ENCODE assay signal across 8 cellular contexts in the genomic region with DNA sequence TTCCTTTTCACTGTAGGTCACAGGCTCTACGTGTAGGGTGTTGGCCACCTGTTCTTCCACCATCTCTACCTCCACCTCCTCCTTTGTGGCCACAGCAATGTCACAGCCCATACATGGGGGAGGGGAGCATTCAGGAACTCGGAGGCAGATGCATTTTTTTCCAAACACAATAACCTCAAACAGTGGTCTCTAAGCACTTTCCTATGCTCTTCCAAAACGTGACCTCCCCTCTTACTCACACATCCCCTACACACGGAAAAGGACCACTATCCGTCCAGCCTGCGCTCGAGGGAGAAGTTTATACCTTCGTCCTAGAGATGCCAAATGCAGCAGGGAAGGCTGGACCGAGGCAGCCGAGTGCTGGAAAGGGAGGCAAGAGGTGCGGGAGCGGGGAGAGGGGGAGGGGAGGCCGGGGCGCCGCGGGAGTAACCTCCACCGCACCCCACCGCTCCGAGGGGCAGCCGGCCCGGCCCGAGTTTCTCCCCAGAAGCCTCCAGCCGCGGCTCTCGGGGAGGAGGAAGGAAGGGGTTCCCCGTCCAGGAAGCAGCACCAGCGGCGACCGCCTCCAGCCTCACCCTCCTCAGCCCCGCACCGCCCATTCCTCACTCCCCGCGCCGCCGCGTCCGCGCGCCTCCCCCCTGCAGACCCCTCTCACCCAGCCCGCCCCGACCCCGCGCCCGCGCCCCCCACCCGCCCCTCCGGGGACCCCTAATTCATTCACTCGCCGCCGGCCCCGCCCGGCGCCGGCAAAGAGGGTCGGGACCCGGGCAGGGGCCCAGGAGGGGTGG.
A peak's percentile ranks its signal among the peaks of the same experiment; 100 is the strongest.
DNase-seq lines count a peak whose midpoint lies in the region; ATAC-seq lines count a peak whose summit lies in the region.

No MANE protein-coding gene starts in this region.

- H3K4me1 ChIP-seq in mucosa of stomach (ENCODE audit: control insufficient read depth, insufficient read depth, low read length), result peaks cover 22% of the 10 kb centered on the region

- H3K36me3 ChIP-seq in mucosa of stomach (ENCODE audit: control insufficient read depth, insufficient read depth, low read length), result no peaks in the 10 kb centered on the region

- peak overlapping the region; percentile 95 for H3K27ac Mint-ChIP-seq in stimulated activated naive B cell treated with anti-CD40 and anti-IgM and Interleukin-4, amounts not matched to agents 10 μg/mL and 1 μg/mL and 100 μg/mL, for 72 hours

- H3K4me3 Mint-ChIP-seq in stimulated activated naive B cell treated with anti-CD40 and anti-IgM and Interleukin-4, amounts not matched to agents 10 μg/mL and 1 μg/mL and 100 μg/mL, for 72 hours, result peak overlapping the region; percentile 87 to 94

- peak overlapping the region; percentile 70 for H3K4me3 ChIP-seq in mucosa of stomach (ENCODE audit: low read length)

- peak; percentile 34 for ATAC-seq in HG02884 (IDR thresholded peaks at IDR 0.05; ENCODE audit: unreplicated experiment)
- ATAC-seq in stimulated activated naive B cell treated with anti-CD40 and anti-IgM and Interleukin-4, amounts not matched to agents 10 μg/mL and 1 μg/mL and 100 μg/mL, for 72 hours (replicated peaks), result peak; percentile 52 to 64

- peak overlapping the region; percentile 96 for H3K9ac ChIP-seq in mucosa of stomach (ENCODE audit: low read length)

- peaks cover 26 to 28% of the 10 kb centered on the region in 2 donors for H3K36me3 Mint-ChIP-seq in stimulated activated naive B cell treated with anti-CD40 and anti-IgM and Interleukin-4, amounts not matched to agents 10 μg/mL and 1 μg/mL and 100 μg/mL, for 72 hours

- no peaks in the 10 kb centered on the region for H3K27me3 ChIP-seq in mucosa of stomach (ENCODE audit: control insufficient read depth, insufficient read depth, low read length)

- peak; percentile 5 for DNase-seq in DMS153 (lab: John Stamatoyannopoulos, UW)
- no peak for DNase-seq in DMS153 treated with DMSO at 0.1 percent for 48 hours (lab: John Stamatoyannopoulos, UW; ENCODE audit: unreplicated experiment)
- peak; percentile 49 for DNase-seq in NCI-H69 (lab: John Stamatoyannopoulos, UW)
- DNase-seq in activated T-cell treated with anti-CD3 and anti-CD28 coated beads for 24 hours (ENCODE audit: low read depth), result peak; percentile 13
- no peak for DNase-seq in epithelial cell of prostate (ENCODE audit: low read depth, low spot score)
- DNase-seq in stimulated activated naive B cell treated with anti-CD40 and anti-IgM and Interleukin-4, amounts not matched to agents 10 μg/mL and 1 μg/mL and 100 μg/mL, for 72 hours, result peak; percentile 41

- H3K9me3 ChIP-seq in mucosa of stomach (ENCODE audit: control insufficient read depth, low read length), result no peaks in the 10 kb centered on the region

- H3K4me1 Mint-ChIP-seq in stimulated activated naive B cell treated with anti-CD40 and anti-IgM and Interleukin-4, amounts not matched to agents 10 μg/mL and 1 μg/mL and 100 μg/mL, for 72 hours, result peaks cover 29 to 69% of the 10 kb centered on the region in 2 donors

- H3K27ac ChIP-seq in epithelial cell of prostate, result peak overlapping the region; percentile 58

- H3K27me3 Mint-ChIP-seq in stimulated activated naive B cell treated with anti-CD40 and anti-IgM and Interleukin-4, amounts not matched to agents 10 μg/mL and 1 μg/mL and 100 μg/mL, for 72 hours, result no peaks in the 10 kb centered on the region

- H3K9me3 Mint-ChIP-seq in stimulated activated naive B cell treated with anti-CD40 and anti-IgM and Interleukin-4, amounts not matched to agents 10 μg/mL and 1 μg/mL and 100 μg/mL, for 72 hours, result peaks cover 4 to 5% of the 10 kb centered on the region in 2 donors

Comparison
In these comparisons a context has a peak if more than half of its experiments do, and no peak if none do; other contexts are left out.
1. DNase-seq: peak in DMS153 (single experiment), NCI-H69 (single experiment), activated T-cell treated with anti-CD3 and anti-CD28 coated beads for 24 hours (single experiment) and stimulated activated naive B cell treated with anti-CD40 and anti-IgM and Interleukin-4, amounts not matched to agents 10 μg/mL and 1 μg/mL and 100 μg/mL, for 72 hours (single experiment); none in DMS153 treated with DMSO at 0.1 percent for 48 hours (single experiment) and epithelial cell of prostate (single experiment).